Comparison of ENCODE assay signal across 8 cellular contexts in genomic region chr19:46862974-46863632, GRCh38. TPM values are rescaled to one million over a fixed set of nuclear protein-coding genes. Genes with fewer than 3 reads are reported as not detected.
DNase-seq lines count a peak whose midpoint lies in the region; ATAC-seq, FAIRE-seq and TF ChIP-seq lines count a peak whose summit lies in the region.

No MANE protein-coding gene starts in this region.

- no peak for TF ChIP-seq POLR2A in body of pancreas (IDR thresholded peaks at IDR 0.05)

- no peak for ATAC-seq in body of pancreas

- FAIRE-seq in RCC 7860 (lab: Jason Lieb, UNC) = no peak

- H3K27me3 ChIP-seq in A673 (replicated peaks; ENCODE audit: insufficient read depth, low read depth, low read length, poor library complexity) = no peaks in the 10 kb centered on the region
- no peaks in the 10 kb centered on the region for H3K27me3 ChIP-seq in body of pancreas

- 60 to 61% methylated on average over 4 of the region's 4 CpGs for WGBS in body of pancreas, 2 donors
- WGBS in mesodermal cell (ENCODE audit: insufficient coverage in 2 of 2), 2 experiments = 3% methylated on average over 2 to 3 of the region's 4 CpGs

- DNase-seq in A673 (ENCODE audit: low spot score) (no peak), HEK293T (ENCODE audit: extremely low spot score) (no peak), body of pancreas (no peak), NCI-H510A treated with DMSO at 0.1 percent for 48 hours (lab: John Stamatoyannopoulos, UW) (no peak), SHP77 treated with DMSO at 0.1 percent for 48 hours (lab: John Stamatoyannopoulos, UW) (no peak), RCC 7860 (ENCODE audit: low spot score) (no peak)
- DNase-seq in stimulated activated CD4-positive, alpha-beta T cell treated with anti-CD3 and anti-CD28 coated beads, Interleukin-15, amount 100 ng/mL, for 24 hours = no peak

- no peak for TF ChIP-seq CTCF in A673 (conservative IDR thresholded peaks at IDR 0.05; ENCODE audit: low read depth, low read length)
- TF ChIP-seq CTCF in body of pancreas (IDR thresholded peaks at IDR 0.05) = no peak

- intact Hi-C loops in A673 (cut with micrococcal nuclease; ENCODE audit: unreplicated experiment) (no loop called here), body of pancreas (cut with DNase I) (no loop called here)

- CTCF ChIA-PET in A673 (lab: Charles Lee) (no interaction called here), HEK293T (lab: Yijun Ruan, JAX) (no interaction called here)

- POLR2A ChIA-PET in A673 (lab: Charles Lee; ENCODE audit: low non-redundant PET) (interaction anchor here (0.6 kb wide), 1 partner anchor 413 kb away, joined by 4 read pairs; no protein-coding TSS in a partner anchor), HEK293T (lab: Yijun Ruan, JAX) (interaction anchor here (0.6 to 2.7 kb wide), 2 partner anchors 12 to 128 kb away, joined by 4 to 6 read pairs; partner anchors contain the start of gene AP2S1)

- H3K36me3 ChIP-seq in A673 (ENCODE audit: insufficient read depth, low read length, poor library complexity, severe bottlenecking) (peaks cover 3% of the 10 kb centered on the region), body of pancreas (replicated peaks in 1 of 2; ENCODE audit: insufficient read depth in 1 of 2, low read depth in 2 of 2) (no peaks in the 10 kb centered on the region), mesodermal cell (ENCODE audit: control insufficient read depth, insufficient read depth, low read length) (peaks cover 13% of the 10 kb centered on the region)

- BruUV-seq in A673 (replicated peaks; lab: Mats Ljungman, UMichigan) = no TSS peak

- H3K4me1 ChIP-seq in A673 (ENCODE audit: insufficient read depth, low read length, poor library complexity, severe bottlenecking) = peaks cover 42% of the 10 kb centered on the region
- peaks cover 70% of the 10 kb centered on the region for H3K4me1 ChIP-seq in body of pancreas
- peaks cover 25% of the 10 kb centered on the region for H3K4me1 ChIP-seq in mesodermal cell (ENCODE audit: control insufficient read depth, insufficient read depth, low read length, poor library complexity, severe bottlenecking)

- H3K9me3 ChIP-seq in A673 (ENCODE audit: low read depth, low read length, poor library complexity, severe bottlenecking) = no peaks in the 10 kb centered on the region
- H3K9me3 ChIP-seq in body of pancreas = no peaks in the 10 kb centered on the region
- no peaks in the 10 kb centered on the region for H3K9me3 ChIP-seq in mesodermal cell (ENCODE audit: control insufficient read depth, low read length)

- peak overlapping the region; percentile 100 for H3K27ac ChIP-seq in A673 (ENCODE audit: low read depth, low read length, poor library complexity, severe bottlenecking)
- H3K27ac ChIP-seq in body of pancreas = peak overlapping the region; percentile 30 to 100 (median 72)
- peak overlapping the region; percentile 41 for H3K27ac ChIP-seq in mesodermal cell (ENCODE audit: low read depth, low read length, severe bottlenecking)

- H3K4me3 ChIP-seq in A673 (ENCODE audit: low read depth, low read length, poor library complexity, severe bottlenecking) = peak overlapping the region; percentile 88
- no peak overlapping the region for H3K4me3 ChIP-seq in body of pancreas
- peak overlapping the region; percentile 64 for H3K4me3 ChIP-seq in mesodermal cell (ENCODE audit: extremely low read depth, insufficient read depth, low read length, poor library complexity, severe bottlenecking)

TF ChIP-seq in HEK293T, 16 proteins besides CTCF, POLR2A, EP300 and RAD21:
- TF ChIP-seq NFRKB (IDR thresholded peaks at IDR 0.05) = no peak
- TF ChIP-seq, protein P1, sequence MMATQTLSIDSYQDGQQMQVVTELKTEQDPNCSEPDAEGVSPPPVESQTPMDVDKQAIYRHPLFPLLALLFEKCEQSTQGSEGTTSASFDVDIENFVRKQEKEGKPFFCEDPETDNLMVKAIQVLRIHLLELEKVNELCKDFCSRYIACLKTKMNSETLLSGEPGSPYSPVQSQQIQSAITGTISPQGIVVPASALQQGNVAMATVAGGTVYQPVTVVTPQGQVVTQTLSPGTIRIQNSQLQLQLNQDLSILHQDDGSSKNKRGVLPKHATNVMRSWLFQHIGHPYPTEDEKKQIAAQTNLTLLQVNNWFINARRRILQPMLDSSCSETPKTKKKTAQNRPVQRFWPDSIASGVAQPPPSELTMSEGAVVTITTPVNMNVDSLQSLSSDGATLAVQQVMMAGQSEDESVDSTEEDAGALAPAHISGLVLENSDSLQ (IDR thresholded peaks at IDR 0.05) = 0 out of 2 replicates have a peak, but pooled peaks have one; percentile 11
- TF ChIP-seq ZNF384 (IDR thresholded peaks at IDR 0.05) = peak; percentile 36; the same call in 1 of the 2 replicates
TF ChIP-seq in HEK293T: peak in this region for 2.

RNA-seq across cellular contexts. Expression of gene ARHGAP35, which starts 2.3 kb away (rescaled TPM):
- 76.5 and 76.7 TPM in 2 replicates for total RNA-seq in A673 (2021)
- 10 to 100 TPM; 22.8 to 24.7 TPM for total RNA-seq in body of pancreas
- 33.0 TPM for polyA plus RNA-seq in mesodermal cell (2013, experiment 1 of 2)
- polyA plus RNA-seq in mesodermal cell (2013, experiment 2 of 2) = 30.4 TPM

RNA-seq across cellular contexts. Expression of gene AP2S1, which starts 12.5 kb away (rescaled TPM):
- total RNA-seq in A673 (2021) (226 and 241 TPM in 2 replicates), body of pancreas (10 to 100 TPM; 32.2 to 49.1 TPM)
- polyA plus RNA-seq in mesodermal cell (2013, experiment 1 of 2) = 336 TPM
- polyA plus RNA-seq in mesodermal cell (2013, experiment 2 of 2) = 294 TPM

Comparison
In these comparisons a context has a peak if more than half of its experiments do, and no peak if none do; other contexts are left out.
1. H3K27ac ChIP-seq: peak in every context shown above with its lines; median percentile 100 in A673; 72 in body of pancreas; 41 in mesodermal cell.
2. H3K4me3 ChIP-seq: peak in A673 (single experiment) and mesodermal cell (single experiment); none in body of pancreas (0 of 2).